In genomic region chr5:141422742-141423291, GRCh38 we compare ENCODE assay signal across 22 cellular contexts. TPM values are rescaled to one million over a fixed set of nuclear protein-coding genes. Genes with fewer than 3 reads are reported as not detected.
"Had no signal": no experiment of that assay in that cellular context is flagged by ENCODE, and none has a peak within 500 bp of the region (broad histone marks: within the 10 kb centered on the region; RNA-seq: fewer than 3 reads in every experiment).

No MANE protein-coding gene starts in this region.

- H3K36me3 ChIP-seq: neutrophil had no signal

- H3K4me1 Mint-ChIP-seq: activated naive CD4-positive, alpha-beta T cell treated with anti-CD3 and anti-CD28 coated beads, Interleukin-2, amount 50 U/mL, for 24 hours had no signal

- H3K4me3 ChIP-seq: sigmoid colon, SK-N-MC, tibial nerve, vagina had no signal

- H3K4me3 Mint-ChIP-seq: activated naive CD4-positive, alpha-beta T cell treated with anti-CD3 and anti-CD28 coated beads, Interleukin-2, amount 50 U/mL, for 24 hours; effector memory CD8-positive, alpha-beta T cell had no signal

- H3K9ac ChIP-seq: parathyroid adenoma had no signal

- ATAC-seq: effector memory CD8-positive, alpha-beta T cell; left lobe of liver had no signal

- H3K27ac Mint-ChIP-seq: effector memory CD8-positive, alpha-beta T cell had no signal

- DNase-seq: activated CD4-positive, alpha-beta T cell treated with anti-CD3 and anti-CD28 coated beads, Interleukin-2, amount 50 U/mL, for 4 hours; activated CD4-positive, CD25-positive, alpha-beta regulatory T cell treated with anti-CD3 and anti-CD28 coated beads, Interleukin-2, amount 50 U/mL, for 72 hours; activated gamma-delta T cell; amniotic stem cell; effector memory CD8-positive, alpha-beta T cell; foreskin melanocyte; kidney; naive B cell; sigmoid colon; stimulated activated CD4-positive, alpha-beta T cell treated with anti-CD3 and anti-CD28 coated beads, Interleukin-1b, Interleukin-23, amount 100 ng/mL, for 48 hours; stimulated activated CD8-positive, alpha-beta memory T cell treated with anti-CD3 and anti-CD28 coated beads, Interleukin-4, amount 100 ng/mL, for 48 hours; stimulated activated naive CD4-positive, alpha-beta T cell; T-helper 9 cell had no signal

- H3K27ac ChIP-seq: epithelial cell of prostate, neutrophil, parathyroid adenoma, sigmoid colon, SK-N-MC, tibial nerve, vagina had no signal

- H3K4me1 ChIP-seq: parathyroid adenoma, vagina had no signal

- H3K27me3 ChIP-seq: sigmoid colon, tibial nerve, vagina had no signal

RNA-seq across cellular contexts. Expression of gene PCDHGA11, which starts 2.0 kb away (rescaled TPM):
- total RNA-seq: activated CD8-positive, alpha-beta memory T cell treated with anti-CD3 and anti-CD28 coated beads for 36 hours had no signal

RNA-seq across cellular contexts. Expression of gene PCDHGB7, which starts 5.3 kb away (rescaled TPM):
- total RNA-seq: activated CD8-positive, alpha-beta memory T cell treated with anti-CD3 and anti-CD28 coated beads for 36 hours had no signal
